ENCODE assay signal across 8 cellular contexts in genomic region chr14:55053018-55053417, GRCh38. TPM values are rescaled to one million over a fixed set of nuclear protein-coding genes. Genes with fewer than 3 reads are reported as not detected.
A peak's percentile ranks its signal among the peaks of the same experiment; 100 is the strongest.
DNase-seq lines count a peak whose midpoint lies in the region; ATAC-seq, FAIRE-seq and TF ChIP-seq lines count a peak whose summit lies in the region.

No MANE protein-coding gene starts in this region.

- FAIRE-seq in kidney (lab: Jason Lieb, UNC) (no peak), urothelium cell line (lab: Jason Lieb, UNC) (no peak)

- peaks cover 41% of the 10 kb centered on the region for H3K4me1 Mint-ChIP-seq in activated CD4-positive, alpha-beta T cell treated with anti-CD3 and anti-CD28 coated beads, Interleukin-2, amount 10 ng/mL, durations not matched to agents 7 days and 5 days
- H3K4me1 Mint-ChIP-seq in activated naive CD8-positive, alpha-beta T cell treated with anti-CD3 and anti-CD28 coated beads, Interleukin-2, amount 50 U/mL, for 24 hours: peaks cover 45% of the 10 kb centered on the region

- 41 to 43% methylated on average over 6 of the region's 6 CpGs for WGBS in testis, 2 donors

- no peak for TF ChIP-seq POLR2A in testis (IDR thresholded peaks at IDR 0.05)

- H3K4me1 ChIP-seq in kidney (ENCODE audit: control insufficient read depth in 1 of 2, insufficient read depth in 1 of 2, low read depth in 1 of 2, low read length in 2 of 2): peaks cover 10 to 17% of the 10 kb centered on the region in 2 donors
- H3K4me1 ChIP-seq in testis: peaks cover 36% of the 10 kb centered on the region

- H3K27ac ChIP-seq in kidney (ENCODE audit: low read depth in 2 of 2, low read length in 2 of 2): peak overlapping the region; percentile 100
- H3K27ac ChIP-seq in testis: peak overlapping the region; percentile 97 to 100

- H3K36me3 Mint-ChIP-seq in activated CD4-positive, alpha-beta T cell treated with anti-CD3 and anti-CD28 coated beads, Interleukin-2, amount 10 ng/mL, durations not matched to agents 7 days and 5 days (ENCODE audit: low read depth): peaks cover 33% of the 10 kb centered on the region
- H3K36me3 Mint-ChIP-seq in activated naive CD8-positive, alpha-beta T cell treated with anti-CD3 and anti-CD28 coated beads, Interleukin-2, amount 50 U/mL, for 24 hours (ENCODE audit: low read depth): peaks cover 33% of the 10 kb centered on the region

- ATAC-seq in activated naive CD8-positive, alpha-beta T cell treated with anti-CD3 and anti-CD28 coated beads, Interleukin-2, amount 50 U/mL, for 24 hours: no peak

- CTCF ChIA-PET in activated CD4-positive, alpha-beta T cell treated with anti-CD3 and anti-CD28 coated beads, Interleukin-2, amount 10 ng/mL, durations not matched to agents 7 days and 5 days (lab: Charles Lee): interaction anchor here (0.5 to 1.4 kb wide), 3 partner anchors 15 to 268 kb away, joined by 3 to 5 read pairs (median 4); partner anchors contain the start of genes SOCS4 and WDHD1

- no peaks in the 10 kb centered on the region for H3K9me3 Mint-ChIP-seq in activated CD4-positive, alpha-beta T cell treated with anti-CD3 and anti-CD28 coated beads, Interleukin-2, amount 10 ng/mL, durations not matched to agents 7 days and 5 days
- no peaks in the 10 kb centered on the region for H3K9me3 Mint-ChIP-seq in activated naive CD8-positive, alpha-beta T cell treated with anti-CD3 and anti-CD28 coated beads, Interleukin-2, amount 50 U/mL, for 24 hours

- peak overlapping the region; percentile 87 to 98 for H3K4me3 ChIP-seq in kidney (ENCODE audit: low read length in 2 of 2)
- H3K4me3 ChIP-seq in testis: peak overlapping the region in 1 of 2 donors; percentile 81

- H3K27ac Mint-ChIP-seq in activated CD4-positive, alpha-beta T cell treated with anti-CD3 and anti-CD28 coated beads, Interleukin-2, amount 10 ng/mL, durations not matched to agents 7 days and 5 days: peak overlapping the region; percentile 91
- H3K27ac Mint-ChIP-seq in activated naive CD8-positive, alpha-beta T cell treated with anti-CD3 and anti-CD28 coated beads, Interleukin-2, amount 50 U/mL, for 24 hours: peak overlapping the region; percentile 90

- intact Hi-C loops in kidney (cut with DNase I): no loop called here
- intact Hi-C loops in testis (cut with DNase I; ENCODE audit: low total_unique reads): no loop called here

- DNase-seq in activated CD4-positive, alpha-beta T cell treated with anti-CD3 and anti-CD28 coated beads, Interleukin-2, amount 10 ng/mL, durations not matched to agents 7 days and 5 days: no peak
- no peak for DNase-seq in activated CD4-positive, alpha-beta T cell treated with anti-CD3 and anti-CD28 coated beads, Interleukin-2, amount 50 U/mL, for 48 hours
- no peak for DNase-seq in activated naive CD8-positive, alpha-beta T cell treated with anti-CD3 and anti-CD28 coated beads, Interleukin-2, amount 50 U/mL, for 24 hours
- DNase-seq in kidney (no peak), testis (no peak), mesenteric fat pad (ENCODE audit: low spot score) (no peak), urothelium cell line (ENCODE audit: low spot score) (no peak)
- DNase-seq in activated CD4-positive, CD25-positive, alpha-beta regulatory T cell treated with anti-CD3 and anti-CD28 coated beads, Interleukin-2, amount 50 U/mL, for 72 hours: no peak

- H3K4me3 Mint-ChIP-seq in activated CD4-positive, alpha-beta T cell treated with anti-CD3 and anti-CD28 coated beads, Interleukin-2, amount 10 ng/mL, durations not matched to agents 7 days and 5 days: peak overlapping the region; percentile 86
- peak overlapping the region; percentile 92 for H3K4me3 Mint-ChIP-seq in activated naive CD8-positive, alpha-beta T cell treated with anti-CD3 and anti-CD28 coated beads, Interleukin-2, amount 50 U/mL, for 24 hours

- H3K36me3 ChIP-seq in kidney (ENCODE audit: control insufficient read depth in 1 of 2, insufficient read depth in 2 of 2, low read length in 2 of 2) (peaks cover 0 to 2% of the 10 kb centered on the region in 2 donors), testis (ENCODE audit: low read depth, missing control alignments) (no peaks in the 10 kb centered on the region)

- H3K27me3 Mint-ChIP-seq in activated CD4-positive, alpha-beta T cell treated with anti-CD3 and anti-CD28 coated beads, Interleukin-2, amount 10 ng/mL, durations not matched to agents 7 days and 5 days: no peaks in the 10 kb centered on the region
- H3K27me3 Mint-ChIP-seq in activated naive CD8-positive, alpha-beta T cell treated with anti-CD3 and anti-CD28 coated beads, Interleukin-2, amount 50 U/mL, for 24 hours: no peaks in the 10 kb centered on the region

- POLR2A ChIA-PET in activated CD4-positive, alpha-beta T cell treated with anti-CD3 and anti-CD28 coated beads, Interleukin-2, amount 10 ng/mL, durations not matched to agents 7 days and 5 days (lab: Charles Lee): no interaction called here

- H3K9ac ChIP-seq in kidney (ENCODE audit: low read length in 2 of 2): peak overlapping the region in 1 of 2 donors; percentile 100

- TF ChIP-seq CTCF in kidney (IDR thresholded peaks at IDR 0.05; ENCODE audit: borderline replicate concordance, extremely low read depth, insufficient read depth): no peak
- TF ChIP-seq CTCF in testis (IDR thresholded peaks at IDR 0.05): no peak

- H3K27me3 ChIP-seq in testis: no peaks in the 10 kb centered on the region

- H3K9me3 ChIP-seq in kidney (ENCODE audit: control insufficient read depth in 1 of 2, low read length in 2 of 2) (no peaks in the 10 kb centered on the region), testis (no peaks in the 10 kb centered on the region)

RNA-seq across cellular contexts. Expression of gene MAPK1IP1L, which starts 1.6 kb away (rescaled TPM):
- 100 to 1,000 TPM in 1 of 2 experiments, 10 to 100 TPM in 1; 94.3 to 118 TPM for total RNA-seq in activated CD4-positive, alpha-beta T cell treated with anti-CD3 and anti-CD28 coated beads, Interleukin-2, amount 10 ng/mL, durations not matched to agents 7 days and 5 days
- total RNA-seq in kidney (101 TPM), testis (100 to 1,000 TPM; 105 to 146 TPM), mesenteric fat pad (89.6 TPM)
- polyA plus RNA-seq in kidney (ENCODE audit: insufficient read depth, low read depth, low replicate concordance) (43.3 TPM), testis (ENCODE audit: insufficient read depth, low read depth, low replicate concordance) (87.0 TPM)

RNA-seq across cellular contexts. Expression of gene SOCS4, which starts 26.0 kb away (rescaled TPM):
- total RNA-seq in activated CD4-positive, alpha-beta T cell treated with anti-CD3 and anti-CD28 coated beads, Interleukin-2, amount 10 ng/mL, durations not matched to agents 7 days and 5 days: 10 to 100 TPM; 29.9 to 30.3 TPM
- total RNA-seq in kidney (30.5 TPM), testis (10 to 100 TPM in 1 of 2 donors, 1 to 10 TPM in 1; 7.7 to 11.4 TPM), mesenteric fat pad (29.2 TPM)
- polyA plus RNA-seq in kidney (ENCODE audit: insufficient read depth, low read depth, low replicate concordance) (6.0 TPM), testis (ENCODE audit: insufficient read depth, low read depth, low replicate concordance) (7.5 TPM)

RNA-seq across cellular contexts. Expression of gene WDHD1, which starts 26.1 kb away (rescaled TPM):
- total RNA-seq in activated CD4-positive, alpha-beta T cell treated with anti-CD3 and anti-CD28 coated beads, Interleukin-2, amount 10 ng/mL, durations not matched to agents 7 days and 5 days: 10 to 100 TPM; 37.5 to 44.1 TPM
- 3.3 TPM for total RNA-seq in kidney
- 1.8 TPM for polyA plus RNA-seq in kidney (ENCODE audit: insufficient read depth, low read depth, low replicate concordance)
- 10 to 100 TPM in 1 of 2 donors, 1 to 10 TPM in 1; 9.0 to 10.4 TPM for total RNA-seq in testis
- 5.2 TPM for polyA plus RNA-seq in testis (ENCODE audit: insufficient read depth, low read depth, low replicate concordance)
- total RNA-seq in mesenteric fat pad: 3.6 TPM
